In the genomic region with DNA sequence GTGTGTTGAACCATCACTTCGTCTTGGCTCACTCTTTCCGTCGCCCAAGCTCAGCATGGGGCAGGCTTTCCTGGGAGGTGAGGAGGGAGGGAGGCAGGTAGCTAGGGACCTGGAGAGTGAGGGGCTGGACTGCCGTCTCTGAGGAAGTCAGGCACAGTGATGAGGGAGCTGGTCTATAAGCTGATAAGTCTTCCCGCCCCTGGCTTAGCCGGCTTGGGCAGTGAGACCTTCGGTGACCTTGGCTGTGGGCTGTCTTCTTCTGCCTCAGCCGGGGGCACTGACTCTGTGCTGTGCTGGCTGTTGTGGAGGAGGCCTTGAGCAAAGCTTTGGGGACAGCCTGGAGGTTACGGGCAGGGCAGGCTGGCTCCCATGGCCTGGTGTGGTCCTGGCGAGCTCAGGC, we compare ENCODE assay signal across 2 cellular contexts.
TF ChIP-seq lines count a peak whose summit lies in the region.

No MANE protein-coding gene starts in this region.

TF ChIP-seq in GM23338, 12 proteins besides CTCF, POLR2A, EP300 and RAD21 (continued from another document):
- TF ChIP-seq, protein P1, sequence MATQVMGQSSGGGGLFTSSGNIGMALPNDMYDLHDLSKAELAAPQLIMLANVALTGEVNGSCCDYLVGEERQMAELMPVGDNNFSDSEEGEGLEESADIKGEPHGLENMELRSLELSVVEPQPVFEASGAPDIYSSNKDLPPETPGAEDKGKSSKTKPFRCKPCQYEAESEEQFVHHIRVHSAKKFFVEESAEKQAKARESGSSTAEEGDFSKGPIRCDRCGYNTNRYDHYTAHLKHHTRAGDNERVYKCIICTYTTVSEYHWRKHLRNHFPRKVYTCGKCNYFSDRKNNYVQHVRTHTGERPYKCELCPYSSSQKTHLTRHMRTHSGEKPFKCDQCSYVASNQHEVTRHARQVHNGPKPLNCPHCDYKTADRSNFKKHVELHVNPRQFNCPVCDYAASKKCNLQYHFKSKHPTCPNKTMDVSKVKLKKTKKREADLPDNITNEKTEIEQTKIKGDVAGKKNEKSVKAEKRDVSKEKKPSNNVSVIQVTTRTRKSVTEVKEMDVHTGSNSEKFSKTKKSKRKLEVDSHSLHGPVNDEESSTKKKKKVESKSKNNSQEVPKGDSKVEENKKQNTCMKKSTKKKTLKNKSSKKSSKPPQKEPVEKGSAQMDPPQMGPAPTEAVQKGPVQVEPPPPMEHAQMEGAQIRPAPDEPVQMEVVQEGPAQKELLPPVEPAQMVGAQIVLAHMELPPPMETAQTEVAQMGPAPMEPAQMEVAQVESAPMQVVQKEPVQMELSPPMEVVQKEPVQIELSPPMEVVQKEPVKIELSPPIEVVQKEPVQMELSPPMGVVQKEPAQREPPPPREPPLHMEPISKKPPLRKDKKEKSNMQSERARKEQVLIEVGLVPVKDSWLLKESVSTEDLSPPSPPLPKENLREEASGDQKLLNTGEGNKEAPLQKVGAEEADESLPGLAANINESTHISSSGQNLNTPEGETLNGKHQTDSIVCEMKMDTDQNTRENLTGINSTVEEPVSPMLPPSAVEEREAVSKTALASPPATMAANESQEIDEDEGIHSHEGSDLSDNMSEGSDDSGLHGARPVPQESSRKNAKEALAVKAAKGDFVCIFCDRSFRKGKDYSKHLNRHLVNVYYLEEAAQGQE (IDR thresholded peaks at IDR 0.05; ENCODE audit: unreplicated experiment): no peak

TF ChIP-seq in K562, 482 proteins besides CTCF, POLR2A, EP300 and RAD21 (continued from another document):
- TF ChIP-seq, protein P2, sequence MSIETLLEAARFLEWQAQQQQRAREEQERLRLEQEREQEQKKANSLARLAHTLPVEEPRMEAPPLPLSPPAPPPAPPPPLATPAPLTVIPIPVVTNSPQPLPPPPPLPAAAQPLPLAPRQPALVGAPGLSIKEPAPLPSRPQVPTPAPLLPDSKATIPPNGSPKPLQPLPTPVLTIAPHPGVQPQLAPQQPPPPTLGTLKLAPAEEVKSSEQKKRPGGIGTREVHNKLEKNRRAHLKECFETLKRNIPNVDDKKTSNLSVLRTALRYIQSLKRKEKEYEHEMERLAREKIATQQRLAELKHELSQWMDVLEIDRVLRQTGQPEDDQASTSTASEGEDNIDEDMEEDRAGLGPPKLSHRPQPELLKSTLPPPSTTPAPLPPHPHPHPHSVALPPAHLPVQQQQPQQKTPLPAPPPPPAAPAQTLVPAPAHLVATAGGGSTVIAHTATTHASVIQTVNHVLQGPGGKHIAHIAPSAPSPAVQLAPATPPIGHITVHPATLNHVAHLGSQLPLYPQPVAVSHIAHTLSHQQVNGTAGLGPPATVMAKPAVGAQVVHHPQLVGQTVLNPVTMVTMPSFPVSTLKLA (conservative IDR thresholded peaks at IDR 0.05): no peak
- TF ChIP-seq, protein P3, sequence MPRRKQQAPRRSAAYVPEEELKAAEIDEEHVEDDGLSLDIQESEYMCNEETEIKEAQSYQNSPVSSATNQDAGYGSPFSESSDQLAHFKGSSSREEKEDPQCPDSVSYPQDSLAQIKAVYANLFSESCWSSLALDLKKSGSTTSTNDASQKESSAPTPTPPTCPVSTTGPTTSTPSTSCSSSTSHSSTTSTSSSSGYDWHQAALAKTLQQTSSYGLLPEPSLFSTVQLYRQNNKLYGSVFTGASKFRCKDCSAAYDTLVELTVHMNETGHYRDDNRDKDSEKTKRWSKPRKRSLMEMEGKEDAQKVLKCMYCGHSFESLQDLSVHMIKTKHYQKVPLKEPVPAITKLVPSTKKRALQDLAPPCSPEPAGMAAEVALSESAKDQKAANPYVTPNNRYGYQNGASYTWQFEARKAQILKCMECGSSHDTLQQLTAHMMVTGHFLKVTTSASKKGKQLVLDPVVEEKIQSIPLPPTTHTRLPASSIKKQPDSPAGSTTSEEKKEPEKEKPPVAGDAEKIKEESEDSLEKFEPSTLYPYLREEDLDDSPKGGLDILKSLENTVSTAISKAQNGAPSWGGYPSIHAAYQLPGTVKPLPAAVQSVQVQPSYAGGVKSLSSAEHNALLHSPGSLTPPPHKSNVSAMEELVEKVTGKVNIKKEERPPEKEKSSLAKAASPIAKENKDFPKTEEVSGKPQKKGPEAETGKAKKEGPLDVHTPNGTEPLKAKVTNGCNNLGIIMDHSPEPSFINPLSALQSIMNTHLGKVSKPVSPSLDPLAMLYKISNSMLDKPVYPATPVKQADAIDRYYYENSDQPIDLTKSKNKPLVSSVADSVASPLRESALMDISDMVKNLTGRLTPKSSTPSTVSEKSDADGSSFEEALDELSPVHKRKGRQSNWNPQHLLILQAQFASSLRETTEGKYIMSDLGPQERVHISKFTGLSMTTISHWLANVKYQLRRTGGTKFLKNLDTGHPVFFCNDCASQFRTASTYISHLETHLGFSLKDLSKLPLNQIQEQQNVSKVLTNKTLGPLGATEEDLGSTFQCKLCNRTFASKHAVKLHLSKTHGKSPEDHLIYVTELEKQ (CRISPR knock-in tag; IDR thresholded peaks at IDR 0.05): no peak
- TF ChIP-seq FOXJ3 (CRISPR knock-in tag; IDR thresholded peaks at IDR 0.05) (no peak), SPI1 (IDR thresholded peaks at IDR 0.05; ENCODE audit: borderline replicate concordance, low read depth, low read length) (0 out of 2 replicates have a peak, but pooled peaks have one; percentile 16), KLF10 (CRISPR knock-in tag; IDR thresholded peaks at IDR 0.05) (no peak), SMAD2 (IDR thresholded peaks at IDR 0.05; ENCODE audit: low read depth, low read length) (no peak), PHF20 (IDR thresholded peaks at IDR 0.05; ENCODE audit: partially characterized antibody) (peak; percentile 5), HNRNPL (IDR thresholded peaks at IDR 0.05; ENCODE audit: low read depth, low read length) (no peak), ESRRA (IDR thresholded peaks at IDR 0.05; ENCODE audit: borderline replicate concordance, low read depth) (no peak), ZNF561 (CRISPR knock-in tag; conservative IDR thresholded peaks at IDR 0.05) (no peak), HCFC1 (IDR thresholded peaks at IDR 0.05; ENCODE audit: low read depth, low read length) (no peak)
- TF ChIP-seq, protein P4, sequence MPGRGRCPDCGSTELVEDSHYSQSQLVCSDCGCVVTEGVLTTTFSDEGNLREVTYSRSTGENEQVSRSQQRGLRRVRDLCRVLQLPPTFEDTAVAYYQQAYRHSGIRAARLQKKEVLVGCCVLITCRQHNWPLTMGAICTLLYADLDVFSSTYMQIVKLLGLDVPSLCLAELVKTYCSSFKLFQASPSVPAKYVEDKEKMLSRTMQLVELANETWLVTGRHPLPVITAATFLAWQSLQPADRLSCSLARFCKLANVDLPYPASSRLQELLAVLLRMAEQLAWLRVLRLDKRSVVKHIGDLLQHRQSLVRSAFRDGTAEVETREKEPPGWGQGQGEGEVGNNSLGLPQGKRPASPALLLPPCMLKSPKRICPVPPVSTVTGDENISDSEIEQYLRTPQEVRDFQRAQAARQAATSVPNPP (IDR thresholded peaks at IDR 0.05; ENCODE audit: borderline replicate concordance, insufficient read depth, insufficient read length): no peak
- TF ChIP-seq, protein P5, sequence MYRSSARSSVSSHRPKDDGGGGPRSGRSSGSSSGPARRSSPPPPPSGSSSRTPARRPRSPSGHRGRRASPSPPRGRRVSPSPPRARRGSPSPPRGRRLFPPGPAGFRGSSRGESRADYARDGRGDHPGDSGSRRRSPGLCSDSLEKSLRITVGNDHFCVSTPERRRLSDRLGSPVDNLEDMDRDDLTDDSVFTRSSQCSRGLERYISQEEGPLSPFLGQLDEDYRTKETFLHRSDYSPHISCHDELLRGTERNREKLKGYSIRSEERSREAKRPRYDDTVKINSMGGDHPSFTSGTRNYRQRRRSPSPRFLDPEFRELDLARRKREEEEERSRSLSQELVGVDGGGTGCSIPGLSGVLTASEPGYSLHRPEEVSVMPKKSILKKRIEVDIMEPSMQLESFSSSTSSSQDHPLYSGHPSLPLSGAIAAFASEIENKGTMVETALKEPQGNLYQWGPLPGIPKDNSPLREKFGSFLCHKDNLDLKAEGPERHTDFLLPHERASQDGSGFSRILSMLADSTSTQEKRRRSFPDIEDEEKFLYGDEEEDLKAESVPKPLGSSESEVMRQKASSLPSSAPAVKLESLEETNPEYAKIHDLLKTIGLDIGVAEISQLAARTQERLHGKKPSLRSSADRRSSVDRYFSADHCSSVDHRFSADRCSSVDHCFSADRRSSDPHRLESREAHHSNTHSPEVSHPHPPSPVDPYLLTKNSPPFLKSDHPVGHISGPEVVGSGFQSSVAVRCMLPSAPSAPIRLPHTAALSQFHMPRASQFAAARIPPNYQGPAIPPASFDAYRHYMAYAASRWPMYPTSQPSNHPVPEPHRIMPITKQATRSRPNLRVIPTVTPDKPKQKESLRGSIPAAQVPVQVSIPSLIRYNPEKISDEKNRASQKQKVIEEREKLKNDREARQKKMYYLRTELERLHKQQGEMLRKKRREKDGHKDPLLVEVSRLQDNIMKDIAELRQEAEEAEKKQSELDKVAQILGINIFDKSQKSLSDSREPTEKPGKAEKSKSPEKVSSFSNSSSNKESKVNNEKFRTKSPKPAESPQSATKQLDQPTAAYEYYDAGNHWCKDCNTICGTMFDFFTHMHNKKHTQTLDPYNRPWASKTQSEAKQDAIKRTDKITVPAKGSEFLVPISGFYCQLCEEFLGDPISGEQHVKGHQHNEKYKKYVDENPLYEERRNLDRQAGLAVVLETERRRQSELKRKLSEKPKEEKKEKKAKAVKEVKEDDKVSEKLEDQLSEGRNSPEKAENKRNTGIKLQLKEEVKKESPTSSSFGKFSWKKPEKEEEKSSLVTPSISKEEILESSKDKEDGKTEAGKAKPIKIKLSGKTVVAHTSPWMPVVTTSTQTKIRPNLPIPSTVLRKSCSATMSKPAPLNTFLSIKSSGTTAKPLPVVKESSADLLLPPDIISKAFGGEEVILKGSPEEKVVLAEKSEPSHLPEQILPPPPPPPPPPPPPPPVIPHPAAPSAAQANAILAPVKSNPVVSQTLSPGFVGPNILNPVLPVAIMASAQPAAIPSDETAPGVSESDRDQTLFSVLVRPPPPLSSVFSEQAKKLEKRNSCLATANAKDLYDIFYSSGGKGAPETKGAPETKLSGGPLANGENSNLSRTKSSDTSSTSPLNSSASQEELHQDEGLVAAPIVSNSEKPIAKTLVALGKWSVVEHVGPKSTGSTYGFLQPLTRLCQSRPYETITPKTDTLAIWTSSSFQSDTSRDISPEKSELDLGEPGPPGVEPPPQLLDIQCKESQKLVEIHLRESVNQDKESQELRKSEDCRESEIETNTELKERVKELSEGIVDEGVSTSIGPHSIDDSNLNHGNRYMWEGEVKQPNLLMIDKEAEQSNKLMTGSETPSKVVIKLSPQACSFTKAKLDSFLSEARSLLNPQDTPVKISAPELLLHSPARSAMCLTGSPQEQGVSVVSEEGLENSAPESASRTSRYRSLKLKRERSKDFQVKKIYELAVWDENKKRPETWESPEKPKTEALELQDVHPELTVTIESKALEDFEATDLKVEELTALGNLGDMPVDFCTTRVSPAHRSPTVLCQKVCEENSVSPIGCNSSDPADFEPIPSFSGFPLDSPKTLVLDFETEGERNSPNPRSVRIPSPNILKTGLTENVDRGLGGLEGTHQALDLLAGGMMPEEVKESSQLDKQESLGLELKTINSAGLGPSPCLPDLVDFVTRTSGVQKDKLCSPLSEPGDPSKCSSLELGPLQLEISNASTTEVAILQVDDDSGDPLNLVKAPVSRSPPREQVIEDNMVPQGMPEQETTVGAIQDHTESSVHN (IDR thresholded peaks at IDR 0.05; ENCODE audit: borderline replicate concordance in 1 of 2, low read depth in 1 of 2): no peak
